ENCODE assay signal across 1 cellular context in the genomic region with DNA sequence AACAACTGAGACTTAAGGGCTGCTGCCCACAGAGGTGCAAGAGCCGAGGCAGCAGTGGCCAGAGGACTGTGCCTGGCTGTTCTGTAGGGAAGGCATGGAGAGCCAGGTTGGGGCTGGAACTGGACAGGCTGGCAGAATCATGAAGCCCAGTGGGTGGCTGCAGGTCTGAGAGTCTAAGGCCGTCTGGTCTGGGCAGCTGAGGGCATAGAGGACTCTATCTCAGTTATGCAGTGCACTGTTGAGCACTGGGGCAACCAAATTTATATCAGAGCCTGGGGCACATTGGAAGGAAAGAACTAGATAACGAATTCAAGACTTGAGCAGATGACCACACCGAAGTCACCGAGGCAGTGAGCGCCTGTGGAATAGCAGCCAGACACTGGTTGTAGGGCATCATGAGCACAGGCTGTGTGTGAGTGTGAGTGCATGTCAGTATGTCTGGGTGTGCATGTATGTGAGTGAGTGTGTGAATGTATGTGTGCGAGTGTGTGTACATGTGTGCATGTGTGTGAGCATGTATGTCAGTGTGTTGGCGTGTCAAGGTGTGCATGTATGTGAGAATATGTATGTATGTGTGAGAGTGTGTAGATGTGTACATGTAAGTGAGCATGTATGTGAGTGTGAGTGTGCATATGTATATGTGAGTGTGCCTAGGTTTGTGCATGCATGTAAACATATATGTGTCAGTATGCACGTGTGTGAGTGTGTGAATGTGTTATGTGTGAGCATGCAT.
TF ChIP-seq lines count a peak whose summit lies in the region.

No MANE protein-coding gene starts in this region.

TF ChIP-seq in IMR-90, 13 proteins besides CTCF, POLR2A, EP300 and RAD21:
- no peak for TF ChIP-seq SMC3 (IDR thresholded peaks at IDR 0.05; ENCODE audit: low read depth, low read length)
- TF ChIP-seq MAFK (IDR thresholded peaks at IDR 0.05; ENCODE audit: low read depth, low read length), result no peak
- TF ChIP-seq CEBPB (IDR thresholded peaks at IDR 0.05; ENCODE audit: low read depth, low read length), result no peak
- TF ChIP-seq, protein P1, sequence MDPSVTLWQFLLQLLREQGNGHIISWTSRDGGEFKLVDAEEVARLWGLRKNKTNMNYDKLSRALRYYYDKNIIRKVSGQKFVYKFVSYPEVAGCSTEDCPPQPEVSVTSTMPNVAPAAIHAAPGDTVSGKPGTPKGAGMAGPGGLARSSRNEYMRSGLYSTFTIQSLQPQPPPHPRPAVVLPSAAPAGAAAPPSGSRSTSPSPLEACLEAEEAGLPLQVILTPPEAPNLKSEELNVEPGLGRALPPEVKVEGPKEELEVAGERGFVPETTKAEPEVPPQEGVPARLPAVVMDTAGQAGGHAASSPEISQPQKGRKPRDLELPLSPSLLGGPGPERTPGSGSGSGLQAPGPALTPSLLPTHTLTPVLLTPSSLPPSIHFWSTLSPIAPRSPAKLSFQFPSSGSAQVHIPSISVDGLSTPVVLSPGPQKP (IDR thresholded peaks at IDR 0.05; ENCODE audit: borderline replicate concordance, low read depth, low read length), result no peak
- no peak for TF ChIP-seq BHLHE40 (IDR thresholded peaks at IDR 0.05; ENCODE audit: low read depth, low read length)
- TF ChIP-seq RCOR1 (IDR thresholded peaks at IDR 0.05; ENCODE audit: insufficient replicate concordance, low read length), result no peak
- no peak for TF ChIP-seq MAZ (IDR thresholded peaks at IDR 0.05; ENCODE audit: borderline replicate concordance, low read depth, low read length)
- no peak for TF ChIP-seq FOS (IDR thresholded peaks at IDR 0.05; ENCODE audit: low read depth, low read length)
- no peak for TF ChIP-seq NFE2L2 (IDR thresholded peaks at IDR 0.05; ENCODE audit: low read depth, low read length)
- TF ChIP-seq, protein P2, sequence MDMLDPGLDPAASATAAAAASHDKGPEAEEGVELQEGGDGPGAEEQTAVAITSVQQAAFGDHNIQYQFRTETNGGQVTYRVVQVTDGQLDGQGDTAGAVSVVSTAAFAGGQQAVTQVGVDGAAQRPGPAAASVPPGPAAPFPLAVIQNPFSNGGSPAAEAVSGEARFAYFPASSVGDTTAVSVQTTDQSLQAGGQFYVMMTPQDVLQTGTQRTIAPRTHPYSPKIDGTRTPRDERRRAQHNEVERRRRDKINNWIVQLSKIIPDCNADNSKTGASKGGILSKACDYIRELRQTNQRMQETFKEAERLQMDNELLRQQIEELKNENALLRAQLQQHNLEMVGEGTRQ (IDR thresholded peaks at IDR 0.05; ENCODE audit: low read depth, low read length), result no peak
